ENCODE assay signal across 2 cellular contexts in genomic region chr10:125881192-125881591, GRCh38.
TF ChIP-seq lines count a peak whose summit lies in the region.

A gene with protein sequence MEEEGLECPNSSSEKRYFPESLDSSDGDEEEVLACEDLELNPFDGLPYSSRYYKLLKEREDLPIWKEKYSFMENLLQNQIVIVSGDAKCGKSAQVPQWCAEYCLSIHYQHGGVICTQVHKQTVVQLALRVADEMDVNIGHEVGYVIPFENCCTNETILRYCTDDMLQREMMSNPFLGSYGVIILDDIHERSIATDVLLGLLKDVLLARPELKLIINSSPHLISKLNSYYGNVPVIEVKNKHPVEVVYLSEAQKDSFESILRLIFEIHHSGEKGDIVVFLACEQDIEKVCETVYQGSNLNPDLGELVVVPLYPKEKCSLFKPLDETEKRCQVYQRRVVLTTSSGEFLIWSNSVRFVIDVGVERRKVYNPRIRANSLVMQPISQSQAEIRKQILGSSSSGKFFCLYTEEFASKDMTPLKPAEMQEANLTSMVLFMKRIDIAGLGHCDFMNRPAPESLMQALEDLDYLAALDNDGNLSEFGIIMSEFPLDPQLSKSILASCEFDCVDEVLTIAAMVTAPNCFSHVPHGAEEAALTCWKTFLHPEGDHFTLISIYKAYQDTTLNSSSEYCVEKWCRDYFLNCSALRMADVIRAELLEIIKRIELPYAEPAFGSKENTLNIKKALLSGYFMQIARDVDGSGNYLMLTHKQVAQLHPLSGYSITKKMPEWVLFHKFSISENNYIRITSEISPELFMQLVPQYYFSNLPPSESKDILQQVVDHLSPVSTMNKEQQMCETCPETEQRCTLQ (minus strand): TSS chr10:125881292. CDS start chr10:125880824, 468 bp downstream.

TF ChIP-seq in HCT116, 20 proteins besides CTCF, POLR2A, EP300 and RAD21 (continued from another document):
- TF ChIP-seq, protein P1, sequence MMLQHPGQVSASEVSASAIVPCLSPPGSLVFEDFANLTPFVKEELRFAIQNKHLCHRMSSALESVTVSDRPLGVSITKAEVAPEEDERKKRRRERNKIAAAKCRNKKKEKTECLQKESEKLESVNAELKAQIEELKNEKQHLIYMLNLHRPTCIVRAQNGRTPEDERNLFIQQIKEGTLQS (IDR thresholded peaks at IDR 0.05): no peak

TF ChIP-seq in GM12878, 131 proteins besides CTCF, POLR2A, EP300 and RAD21 (continued from another document):
- TF ChIP-seq MYB (IDR thresholded peaks at IDR 0.05; ENCODE audit: borderline replicate concordance, low read depth, low read length): no peak
- TF ChIP-seq HDGF (IDR thresholded peaks at IDR 0.05): no peak
- TF ChIP-seq YBX1 (IDR thresholded peaks at IDR 0.05): no peak
- no peak for TF ChIP-seq IKZF1 (conservative IDR thresholded peaks at IDR 0.05)
